1 cellular context compared by ENCODE assay signal in genomic region chr10:26854524-26854923, GRCh38.
A peak's percentile ranks its signal among the peaks of the same experiment; 100 is the strongest.
TF ChIP-seq lines count a peak whose summit lies in the region.

No MANE protein-coding gene starts in this region.

TF ChIP-seq in HepG2, 621 proteins besides CTCF, POLR2A, EP300 and RAD21 (continued from another document):
- TF ChIP-seq ZBTB4 (CRISPR knock-in tag; IDR thresholded peaks at IDR 0.05; ENCODE audit: borderline replicate concordance): no peak
- TF ChIP-seq TEAD3 (CRISPR knock-in tag; optimal IDR thresholded peaks at IDR 0.05; ENCODE audit: borderline replicate concordance): peak; percentile 46
- no peak for TF ChIP-seq KLF9 (CRISPR knock-in tag; IDR thresholded peaks at IDR 0.05; ENCODE audit: low read depth)
TF ChIP-seq in HepG2: peak in this region for 1.
